In genomic region chr2:16617282-16618266, GRCh38 we compare ENCODE assay signal across 8 cellular contexts. TPM values are rescaled to one million over a fixed set of nuclear protein-coding genes. Genes with fewer than 3 reads are reported as not detected.
A peak's percentile ranks its signal among the peaks of the same experiment; 100 is the strongest.
DNase-seq lines count a peak whose midpoint lies in the region; ATAC-seq and TF ChIP-seq lines count a peak whose summit lies in the region.

No MANE protein-coding gene starts in this region.

- H3K27ac Mint-ChIP-seq in stimulated activated memory B cell treated with anti-CD40 and anti-IgM and Interleukin-4, amounts not matched to agents 10 μg/mL and 1 μg/mL and 100 μg/mL, for 72 hours, result peak overlapping the region; percentile 69

- POLR2A ChIA-PET in HCT116 (lab: Charles Lee), result no interaction called here

- H3K4me1 ChIP-seq in HCT116 (ENCODE audit: control insufficient read depth in 1 of 2, insufficient read depth in 2 of 2, low read length in 2 of 2) (no peaks in the 10 kb centered on the region), heart left ventricle (peaks cover 0 to 62% (median 26%) of the 10 kb centered on the region in 12 donors)

- intact Hi-C loops in HCT116 (cut with micrococcal nuclease), result loop anchor here (1.0 kb wide), 1 partner anchor 140 kb away; no protein-coding TSS in a partner anchor
- intact Hi-C loops in heart left ventricle (cut with DNase I), result loop anchor here in 5 of 10 donors (1.0 to 10.0 kb wide), 5 partner anchors 47 to 141 kb away; partner anchors contain the start of gene CYRIA (in 4 of the 5)

- ATAC-seq in HCT116 (peak; percentile 61; the same call in 1 of the 2 replicates), heart left ventricle (peak; percentile 11 to 47 (median 30)), HG02610 (IDR thresholded peaks at IDR 0.05; ENCODE audit: unreplicated experiment) (no peak), GM21576 (IDR thresholded peaks at IDR 0.05; ENCODE audit: unreplicated experiment) (no peak)
- ATAC-seq in stimulated activated memory B cell treated with anti-CD40 and anti-IgM and Interleukin-4, amounts not matched to agents 10 μg/mL and 1 μg/mL and 100 μg/mL, for 72 hours, result no peak

- peak; percentile 56 for TF ChIP-seq RAD21 in HCT116 (IDR thresholded peaks at IDR 0.05; ENCODE audit: low read depth)

- no peak overlapping the region for H2AFZ ChIP-seq in HCT116 (ENCODE audit: low read depth, low read length, poor library complexity, severe bottlenecking)

- TF ChIP-seq POLR2A in HCT116 (IDR thresholded peaks at IDR 0.05; ENCODE audit: borderline replicate concordance, extremely low read depth, insufficient read depth, insufficient read length), result no peak
- no peak for TF ChIP-seq POLR2A in heart left ventricle (IDR thresholded peaks at IDR 0.05)

- BruUV-seq in HCT116 (replicated peaks; lab: Mats Ljungman, UMichigan), result no TSS peak

- no peaks in the 10 kb centered on the region for H3K9me3 Mint-ChIP-seq in stimulated activated memory B cell treated with anti-CD40 and anti-IgM and Interleukin-4, amounts not matched to agents 10 μg/mL and 1 μg/mL and 100 μg/mL, for 72 hours

- no peaks in the 10 kb centered on the region for H4K20me1 ChIP-seq in HCT116 (ENCODE audit: insufficient read depth)

- H3K27ac ChIP-seq in HCT116 (ENCODE audit: low read depth, low read length) (no peak overlapping the region), heart left ventricle (peak overlapping the region in 3 of 12 donors; percentile 0 to 76 (median 37))

- no peak for DNase-seq in HCT116 (ENCODE audit: low read depth, low spot score)
- DNase-seq in SW480 (ENCODE audit: low spot score), result peak; percentile 33
- peak in 1 of 5 donors; percentile 26 for DNase-seq in heart left ventricle
- no peak for DNase-seq in stimulated activated CD4-positive, alpha-beta T cell treated with anti-CD3 and anti-CD28 coated beads, Interleukin-4, amount 100 ng/mL, for 1 hour
- DNase-seq in NCI-H510A treated with DMSO at 0.1 percent for 48 hours (lab: John Stamatoyannopoulos, UW), result no peak

- TF ChIP-seq CTCF in HCT116 (IDR thresholded peaks at IDR 0.05 in 2 of 3, conservative IDR thresholded peaks at IDR 0.05 in 1 of 3; ENCODE audit: borderline replicate concordance in 1 of 3, insufficient read depth in 1 of 3, low read depth in 2 of 3, low read length in 2 of 3) (peak; percentile 43 to 53 (median 47); a peak in 5 of 6 replicates), heart left ventricle (IDR thresholded peaks at IDR 0.05) (peak; percentile 22 to 58 (median 44))

- H3K9me3 ChIP-seq in HCT116 (ENCODE audit: control insufficient read depth in 1 of 2, insufficient read depth in 1 of 2, low read depth in 1 of 2, low read length in 2 of 2) (no peaks in the 10 kb centered on the region), heart left ventricle (no peaks in the 10 kb centered on the region)

- 78 to 90% (median 86%) methylated on average over 8 of the region's 8 CpGs for WGBS in heart left ventricle, 4 donors

- H3K9me2 ChIP-seq in HCT116 (ENCODE audit: insufficient read depth), result no peaks in the 10 kb centered on the region

- CTCF ChIA-PET in HCT116 (lab: Charles Lee), result interaction anchor here (1.0 to 3.8 kb wide), 3 partner anchors 92 to 139 kb away, joined by 3 to 22 read pairs (median 5); no protein-coding TSS in a partner anchor

- RAD21 ChIA-PET in HCT116 (lab: Charles Lee; ENCODE audit: low non-redundant PET in 1 of 2, low total read pairs in 2 of 2, uncharacterized antibody in 2 of 2, unreplicated experiment in 2 of 2), result no interaction called here

- H3K27me3 Mint-ChIP-seq in stimulated activated memory B cell treated with anti-CD40 and anti-IgM and Interleukin-4, amounts not matched to agents 10 μg/mL and 1 μg/mL and 100 μg/mL, for 72 hours, result no peaks in the 10 kb centered on the region

- peaks cover 73% of the 10 kb centered on the region for H3K36me3 Mint-ChIP-seq in stimulated activated memory B cell treated with anti-CD40 and anti-IgM and Interleukin-4, amounts not matched to agents 10 μg/mL and 1 μg/mL and 100 μg/mL, for 72 hours

- H3K4me2 ChIP-seq in HCT116 (ENCODE audit: low read length), result no peak overlapping the region

- no peaks in the 10 kb centered on the region for H3K79me2 ChIP-seq in HCT116 (ENCODE audit: insufficient read depth, low read length)

- no peak overlapping the region for H3K9ac ChIP-seq in HCT116 (ENCODE audit: low read length)

- H3K4me3 Mint-ChIP-seq in stimulated activated memory B cell treated with anti-CD40 and anti-IgM and Interleukin-4, amounts not matched to agents 10 μg/mL and 1 μg/mL and 100 μg/mL, for 72 hours, result no peak overlapping the region

- H3K27me3 ChIP-seq in HCT116 (ENCODE audit: insufficient read depth, low read length), result peaks cover 35% of the 10 kb centered on the region
- H3K27me3 ChIP-seq in heart left ventricle, result no peaks in the 10 kb centered on the region

- H3K4me1 Mint-ChIP-seq in stimulated activated memory B cell treated with anti-CD40 and anti-IgM and Interleukin-4, amounts not matched to agents 10 μg/mL and 1 μg/mL and 100 μg/mL, for 72 hours, result peaks cover 70% of the 10 kb centered on the region

- H3K4me3 ChIP-seq in HCT116 (replicated peaks in 1 of 2; ENCODE audit: low read depth in 1 of 2, low read length in 2 of 2), result no peak overlapping the region
- no peak overlapping the region for H3K4me3 ChIP-seq in heart left ventricle

- H3K36me3 ChIP-seq in HCT116 (ENCODE audit: control insufficient read depth in 1 of 2, insufficient read depth in 2 of 2, low read length in 2 of 2), result no peaks in the 10 kb centered on the region
- H3K36me3 ChIP-seq in heart left ventricle, result peaks cover 0 to 45% (median 14%) of the 10 kb centered on the region in 9 donors

TF ChIP-seq in HCT116, 20 proteins besides CTCF, POLR2A, EP300 and RAD21:
- TF ChIP-seq REST (IDR thresholded peaks at IDR 0.05; ENCODE audit: low read depth), result no peak
- no peak for TF ChIP-seq CBX3 (IDR thresholded peaks at IDR 0.05; ENCODE audit: low read depth)
- no peak for TF ChIP-seq SP1 (IDR thresholded peaks at IDR 0.05; ENCODE audit: low read depth)
- no peak for TF ChIP-seq EZH2phosphoT487 (IDR thresholded peaks at IDR 0.05; ENCODE audit: borderline replicate concordance)
TF ChIP-seq in HCT116: peak in this region for 0.

RNA-seq across cellular contexts. Expression of gene CYRIA, which starts 48.1 kb away (rescaled TPM):
- total RNA-seq in HCT116 (2021; ENCODE audit: unreplicated experiment), result 0.44 TPM
- polyA plus RNA-seq in HCT116 (2012), result 0.25 and 0.42 TPM in 2 replicates
- total RNA-seq in heart left ventricle, result 10 to 100 TPM in 2 of 9 donors, 1 to 10 TPM in 6, under 1 TPM in 1; 0.86 to 19.9 (median 3.0) TPM
- polyA plus RNA-seq in heart left ventricle, result 1 to 10 TPM in 1 of 2 donors, under 1 TPM in 1; 0.95 to 1.6 TPM

Comparison
In these comparisons a context has a peak if more than half of its experiments do, and no peak if none do; other contexts are left out.
1. ATAC-seq: peak in HCT116 (single experiment) and heart left ventricle (4 of 4); none in stimulated activated memory B cell treated with anti-CD40 and anti-IgM and Interleukin-4, amounts not matched to agents 10 μg/mL and 1 μg/mL and 100 μg/mL, for 72 hours (single experiment), HG02610 (single experiment) and GM21576 (single experiment).